8 cellular contexts compared by ENCODE assay signal in genomic region chr15:80059786-80060489, GRCh38. TPM values are rescaled to one million over a fixed set of nuclear protein-coding genes. Genes with fewer than 3 reads are reported as not detected.
A peak's percentile ranks its signal among the peaks of the same experiment; 100 is the strongest.
DNase-seq lines count a peak whose midpoint lies in the region; ATAC-seq, FAIRE-seq and TF ChIP-seq lines count a peak whose summit lies in the region.

No MANE protein-coding gene starts in this region.

- H3K27ac ChIP-seq in osteoblast (ENCODE audit: low read depth, low read length) = peak overlapping the region; percentile 79

- POLR2A ChIA-PET in BJ (lab: Charles Lee) = no interaction called here

- CTCF ChIA-PET in BJ (lab: Yijun Ruan, JAX) = interaction anchor here (1.1 to 1.6 kb wide), 2 partner anchors 90 to 113 kb away, joined by 3 to 11 read pairs; no protein-coding TSS in a partner anchor

- DNase-seq in BJ (ENCODE audit: low read depth) (no peak), NCI-H510A (lab: John Stamatoyannopoulos, UW) (peak; percentile 36), glomerular visceral epithelial cell (ENCODE audit: extremely low spot score) (peak; percentile 71), osteoblast (ENCODE audit: insufficient read length, low spot score, missing footprints) (peak; percentile 93), urothelium cell line (ENCODE audit: low spot score) (peak; percentile 84)
- peak in 3 of 4 experiments; percentile 49 to 84 (median 59) for DNase-seq in activated naive CD4-positive, alpha-beta T cell (lab: John Stamatoyannopoulos, UW)

- no peaks in the 10 kb centered on the region for H3K9me3 ChIP-seq in osteoblast (ENCODE audit: low read depth, low read length)

- peaks cover 49% of the 10 kb centered on the region for H3K79me2 ChIP-seq in osteoblast (ENCODE audit: insufficient read depth, low read length)

- peak overlapping the region; percentile 73 for H2AFZ ChIP-seq in osteoblast (ENCODE audit: low read length)

- TF ChIP-seq CTCF in BJ (IDR thresholded peaks at IDR 0.05; ENCODE audit: insufficient read depth, low read depth, low read length) (no peak), osteoblast (IDR thresholded peaks at IDR 0.05; ENCODE audit: extremely low read depth, low read depth, low read length) (no peak)

- FAIRE-seq in urothelium cell line (lab: Jason Lieb, UNC) = no peak

- peak; percentile 46 for ATAC-seq in GM18867 (IDR thresholded peaks at IDR 0.05; ENCODE audit: unreplicated experiment)
- peak; percentile 63 for ATAC-seq in HG03045 (IDR thresholded peaks at IDR 0.05; ENCODE audit: unreplicated experiment)

- H3K4me1 ChIP-seq in osteoblast (ENCODE audit: insufficient read depth, low read length) = peaks cover 14% of the 10 kb centered on the region

- H3K36me3 ChIP-seq in BJ (ENCODE audit: control insufficient read depth, insufficient read depth, low read length) (no peaks in the 10 kb centered on the region), osteoblast (ENCODE audit: insufficient read depth, low read length) (no peaks in the 10 kb centered on the region)

- H4K20me1 ChIP-seq in osteoblast (ENCODE audit: insufficient read depth, low read length) = peaks cover 10% of the 10 kb centered on the region

- peak overlapping the region; percentile 80 for H3K4me2 ChIP-seq in osteoblast (ENCODE audit: insufficient read depth, low read length)

- no peaks in the 10 kb centered on the region for H3K27me3 ChIP-seq in BJ (ENCODE audit: control insufficient read depth, insufficient read depth, low read length)
- H3K27me3 ChIP-seq in osteoblast (ENCODE audit: insufficient read depth, low read length) = peaks cover 16% of the 10 kb centered on the region

- H3K4me3 ChIP-seq in BJ (ENCODE audit: low read depth, low read length) = peak overlapping the region; percentile 68
- H3K4me3 ChIP-seq in osteoblast (ENCODE audit: insufficient read depth, low read length) = peak overlapping the region; percentile 88

RNA-seq across cellular contexts. Expression of gene ZFAND6, which starts 0.5 kb away (rescaled TPM):
- polyA plus RNA-seq in BJ (2011; rRNA removed) = 108 and 156 TPM in 2 replicates
- polyA minus RNA-seq in BJ (2011; rRNA and poly(A)+ RNA removed) = 44.3 and 50.9 TPM in 2 replicates
- 109 and 112 TPM in 2 replicates for total RNA-seq in osteoblast
